1 cellular context compared by ENCODE assay signal in the genomic region with DNA sequence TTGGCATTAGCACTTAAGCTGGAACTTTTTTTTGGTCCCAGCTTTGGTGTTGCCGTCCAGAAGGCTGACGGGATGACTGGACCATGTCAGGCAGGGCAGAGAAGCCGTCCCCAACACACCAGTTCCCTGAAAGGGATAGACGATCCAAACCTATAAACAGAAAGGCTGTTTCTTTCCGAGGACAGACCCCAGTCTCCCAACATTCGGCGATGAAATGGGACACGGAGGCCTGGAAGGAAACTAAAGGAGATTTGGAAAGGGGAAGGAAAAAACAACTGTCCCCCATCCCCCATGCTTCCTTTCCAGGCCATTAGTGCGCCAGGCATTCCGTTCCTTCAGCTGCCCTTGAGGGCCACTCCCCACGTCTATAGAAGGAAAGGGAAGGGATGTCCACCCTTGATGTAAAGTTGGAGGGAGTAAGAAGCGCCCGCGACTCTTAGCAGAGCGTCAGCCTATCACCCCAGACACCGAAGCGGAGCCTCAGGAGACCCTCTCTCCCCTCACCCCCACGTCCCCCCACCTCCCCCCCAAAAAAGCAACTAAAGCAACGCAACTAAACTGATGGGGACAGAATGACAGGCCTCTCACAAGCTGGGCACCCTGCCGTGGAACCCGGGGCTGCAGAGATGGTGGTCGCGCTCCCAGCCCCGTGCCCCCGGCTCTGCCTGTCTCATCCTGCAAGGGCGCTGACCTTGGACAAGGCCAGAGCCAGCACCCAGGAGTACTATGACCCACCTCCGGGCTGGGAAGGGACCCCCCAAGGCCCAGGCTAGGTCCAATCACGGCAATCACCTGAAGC.
TF ChIP-seq lines count a peak whose summit lies in the region.

No MANE protein-coding gene starts in this region.

TF ChIP-seq in GM23338, 12 proteins besides CTCF, POLR2A, EP300 and RAD21 (continued from another document):
- TF ChIP-seq ZNF462 (CRISPR knock-in tag; IDR thresholded peaks at IDR 0.05) (no peak), CREB1 (CRISPR knock-in tag; IDR thresholded peaks at IDR 0.05; ENCODE audit: low read depth) (no peak), JUNB (IDR thresholded peaks at IDR 0.05; ENCODE audit: unreplicated experiment) (no peak), STAT1 (IDR thresholded peaks at IDR 0.05; ENCODE audit: unreplicated experiment) (no peak)
- TF ChIP-seq, protein P1, sequence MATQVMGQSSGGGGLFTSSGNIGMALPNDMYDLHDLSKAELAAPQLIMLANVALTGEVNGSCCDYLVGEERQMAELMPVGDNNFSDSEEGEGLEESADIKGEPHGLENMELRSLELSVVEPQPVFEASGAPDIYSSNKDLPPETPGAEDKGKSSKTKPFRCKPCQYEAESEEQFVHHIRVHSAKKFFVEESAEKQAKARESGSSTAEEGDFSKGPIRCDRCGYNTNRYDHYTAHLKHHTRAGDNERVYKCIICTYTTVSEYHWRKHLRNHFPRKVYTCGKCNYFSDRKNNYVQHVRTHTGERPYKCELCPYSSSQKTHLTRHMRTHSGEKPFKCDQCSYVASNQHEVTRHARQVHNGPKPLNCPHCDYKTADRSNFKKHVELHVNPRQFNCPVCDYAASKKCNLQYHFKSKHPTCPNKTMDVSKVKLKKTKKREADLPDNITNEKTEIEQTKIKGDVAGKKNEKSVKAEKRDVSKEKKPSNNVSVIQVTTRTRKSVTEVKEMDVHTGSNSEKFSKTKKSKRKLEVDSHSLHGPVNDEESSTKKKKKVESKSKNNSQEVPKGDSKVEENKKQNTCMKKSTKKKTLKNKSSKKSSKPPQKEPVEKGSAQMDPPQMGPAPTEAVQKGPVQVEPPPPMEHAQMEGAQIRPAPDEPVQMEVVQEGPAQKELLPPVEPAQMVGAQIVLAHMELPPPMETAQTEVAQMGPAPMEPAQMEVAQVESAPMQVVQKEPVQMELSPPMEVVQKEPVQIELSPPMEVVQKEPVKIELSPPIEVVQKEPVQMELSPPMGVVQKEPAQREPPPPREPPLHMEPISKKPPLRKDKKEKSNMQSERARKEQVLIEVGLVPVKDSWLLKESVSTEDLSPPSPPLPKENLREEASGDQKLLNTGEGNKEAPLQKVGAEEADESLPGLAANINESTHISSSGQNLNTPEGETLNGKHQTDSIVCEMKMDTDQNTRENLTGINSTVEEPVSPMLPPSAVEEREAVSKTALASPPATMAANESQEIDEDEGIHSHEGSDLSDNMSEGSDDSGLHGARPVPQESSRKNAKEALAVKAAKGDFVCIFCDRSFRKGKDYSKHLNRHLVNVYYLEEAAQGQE (IDR thresholded peaks at IDR 0.05; ENCODE audit: unreplicated experiment) = no peak
